Comparison of ENCODE assay signal across 8 cellular contexts in the genomic region with DNA sequence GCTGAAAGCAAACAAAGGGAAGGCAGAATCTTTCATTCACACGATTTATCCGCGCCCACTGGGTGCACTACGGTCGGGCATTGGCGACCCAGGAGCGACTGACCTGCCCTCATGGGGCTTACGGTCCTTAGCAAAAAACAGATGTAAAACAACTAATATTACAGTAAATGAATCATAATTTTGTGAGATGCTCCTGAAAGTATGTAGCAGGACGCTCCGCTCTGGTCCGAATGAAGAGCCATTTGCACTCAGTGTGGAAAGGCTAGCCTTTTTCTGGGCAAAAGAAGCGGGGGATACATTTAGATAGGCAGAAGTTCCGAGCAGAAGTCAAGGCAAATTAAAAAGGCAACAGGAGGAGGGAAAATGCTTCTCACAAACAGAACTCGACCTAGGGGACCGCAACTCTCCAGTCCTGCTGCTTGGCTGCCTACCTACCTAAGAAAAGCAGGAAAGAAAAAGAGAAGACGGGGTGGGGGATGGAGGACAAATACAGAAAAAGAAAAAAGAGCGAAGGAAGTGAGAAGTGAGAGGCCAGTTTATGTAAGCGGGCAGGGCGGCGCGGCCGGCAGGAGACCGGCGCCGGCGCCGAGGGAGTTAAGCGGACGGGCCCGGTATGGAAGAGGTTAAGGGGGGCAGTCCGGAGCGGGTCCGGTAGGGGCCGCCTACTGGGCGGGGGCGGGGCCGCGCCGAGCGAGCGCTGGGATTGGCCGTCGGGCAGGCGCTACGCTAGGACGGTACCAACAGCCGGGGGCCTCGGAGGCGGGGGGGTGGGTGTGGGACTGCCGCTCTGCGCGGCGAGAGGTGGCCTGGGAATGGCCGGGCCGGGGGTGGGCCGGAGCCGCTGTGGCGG. TPM values are rescaled to one million over a fixed set of nuclear protein-coding genes. Genes with fewer than 3 reads are reported as not detected.
DNase-seq lines count a peak whose midpoint lies in the region; ATAC-seq and TF ChIP-seq lines count a peak whose summit lies in the region.

A gene with protein sequence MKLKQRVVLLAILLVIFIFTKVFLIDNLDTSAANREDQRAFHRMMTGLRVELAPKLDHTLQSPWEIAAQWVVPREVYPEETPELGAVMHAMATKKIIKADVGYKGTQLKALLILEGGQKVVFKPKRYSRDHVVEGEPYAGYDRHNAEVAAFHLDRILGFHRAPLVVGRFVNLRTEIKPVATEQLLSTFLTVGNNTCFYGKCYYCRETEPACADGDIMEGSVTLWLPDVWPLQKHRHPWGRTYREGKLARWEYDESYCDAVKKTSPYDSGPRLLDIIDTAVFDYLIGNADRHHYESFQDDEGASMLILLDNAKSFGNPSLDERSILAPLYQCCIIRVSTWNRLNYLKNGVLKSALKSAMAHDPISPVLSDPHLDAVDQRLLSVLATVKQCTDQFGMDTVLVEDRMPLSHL (plus strand): TSS at position 770 of the 850 bp plus-strand sequence. CDS start 17,954 bp downstream, outside the sequence.

- peak within 1 kb of the TSS; percentile 77 for H2AFZ ChIP-seq in fibroblast of lung (ENCODE audit: low read length)

- H3K4me3 Mint-ChIP-seq in activated T-helper 2 cell treated with anti-CD3 and anti-CD28 coated beads, Interferon-gamma antibody, Interleukin-2, Interleukin-4, amounts not matched to agents 10 μg/mL and 5 μg/mL and 100 μg/mL, durations not matched to agents 14 hours and 24 hours and 36 hours (ENCODE audit: low read depth), result peak within 1 kb of the TSS; percentile 93
- peak within 1 kb of the TSS; percentile 87 to 98 (median 91) for H3K4me3 Mint-ChIP-seq in naive thymus-derived CD4-positive, alpha-beta T cell
- H3K4me3 Mint-ChIP-seq in stimulated activated effector memory CD8-positive, alpha-beta T cell treated with anti-CD3 and anti-CD28 coated beads, Interleukin-12 subunit alpha, Interleukin-12 subunit beta, amount 100 ng/mL, for 72 hours, result peak within 1 kb of the TSS; percentile 82

- peak within 1 kb of the TSS; percentile 94 for H3K9ac ChIP-seq in fibroblast of lung (ENCODE audit: insufficient read depth, low read length)

- peak within 1 kb of the TSS; percentile 84 for H3K4me2 ChIP-seq in fibroblast of lung (ENCODE audit: extremely low read depth, insufficient read depth, low read length)

- H3K9me3 Mint-ChIP-seq in activated T-helper 2 cell treated with anti-CD3 and anti-CD28 coated beads, Interferon-gamma antibody, Interleukin-2, Interleukin-4, amounts not matched to agents 10 μg/mL and 5 μg/mL and 100 μg/mL, durations not matched to agents 14 hours and 24 hours and 36 hours, result no peaks in the 10 kb centered on the region
- H3K9me3 Mint-ChIP-seq in naive thymus-derived CD4-positive, alpha-beta T cell, result no peaks in the 10 kb centered on the region
- no peaks in the 10 kb centered on the region for H3K9me3 Mint-ChIP-seq in stimulated activated effector memory CD8-positive, alpha-beta T cell treated with anti-CD3 and anti-CD28 coated beads, Interleukin-12 subunit alpha, Interleukin-12 subunit beta, amount 100 ng/mL, for 72 hours

- no peaks in the 10 kb centered on the region for H4K20me1 ChIP-seq in fibroblast of lung (ENCODE audit: control insufficient read depth, extremely low read depth, insufficient read depth, low read length)

- peaks cover 15% of the 10 kb centered on the region for H3K27me3 Mint-ChIP-seq in activated T-helper 2 cell treated with anti-CD3 and anti-CD28 coated beads, Interferon-gamma antibody, Interleukin-2, Interleukin-4, amounts not matched to agents 10 μg/mL and 5 μg/mL and 100 μg/mL, durations not matched to agents 14 hours and 24 hours and 36 hours (ENCODE audit: low read depth)
- H3K27me3 Mint-ChIP-seq in naive thymus-derived CD4-positive, alpha-beta T cell, result peaks cover 0 to 31% (median 0%) of the 10 kb centered on the region in 5 donors

- peaks cover 32% of the 10 kb centered on the region for H3K4me1 Mint-ChIP-seq in activated T-helper 2 cell treated with anti-CD3 and anti-CD28 coated beads, Interferon-gamma antibody, Interleukin-2, Interleukin-4, amounts not matched to agents 10 μg/mL and 5 μg/mL and 100 μg/mL, durations not matched to agents 14 hours and 24 hours and 36 hours (ENCODE audit: low read depth)
- peaks cover 35 to 60% (median 50%) of the 10 kb centered on the region in 7 donors for H3K4me1 Mint-ChIP-seq in naive thymus-derived CD4-positive, alpha-beta T cell
- peaks cover 52% of the 10 kb centered on the region for H3K4me1 Mint-ChIP-seq in stimulated activated effector memory CD8-positive, alpha-beta T cell treated with anti-CD3 and anti-CD28 coated beads, Interleukin-12 subunit alpha, Interleukin-12 subunit beta, amount 100 ng/mL, for 72 hours

- peaks cover 35% of the 10 kb centered on the region for H3K79me2 ChIP-seq in fibroblast of lung (ENCODE audit: control insufficient read depth, insufficient read depth, low read length)

- peak; percentile 74 for DNase-seq in DMS79 treated with DMSO at 0.1 percent for 48 hours (lab: John Stamatoyannopoulos, UW)
- DNase-seq in GOT3 (lab: John Stamatoyannopoulos, UW), result peak; percentile 65
- DNase-seq in LHCN-M2 (ENCODE audit: low read depth), result peak; percentile 92
- DNase-seq in RWPE2 (ENCODE audit: low spot score), result peak; percentile 89
- peak; percentile 84 for DNase-seq in activated T-helper 2 cell treated with anti-CD3 and anti-CD28 coated beads, Interferon-gamma antibody, Interleukin-2, Interleukin-4, amounts not matched to agents 10 μg/mL and 5 μg/mL and 100 μg/mL, durations not matched to agents 14 hours and 24 hours and 36 hours (ENCODE audit: low spot score)
- peak; percentile 91 to 93 for DNase-seq in fibroblast of lung (ENCODE audit: low read depth in 2 of 2)
- peak; percentile 80 to 89 (median 86) for DNase-seq in naive thymus-derived CD4-positive, alpha-beta T cell
- DNase-seq in stimulated activated effector memory CD8-positive, alpha-beta T cell treated with anti-CD3 and anti-CD28 coated beads, Interleukin-12 subunit alpha, Interleukin-12 subunit beta, amount 100 ng/mL, for 72 hours (ENCODE audit: low spot score in 2 of 2), result peak; percentile 74 to 89

- peaks cover 2% of the 10 kb centered on the region for H3K36me3 Mint-ChIP-seq in activated T-helper 2 cell treated with anti-CD3 and anti-CD28 coated beads, Interferon-gamma antibody, Interleukin-2, Interleukin-4, amounts not matched to agents 10 μg/mL and 5 μg/mL and 100 μg/mL, durations not matched to agents 14 hours and 24 hours and 36 hours (ENCODE audit: low read depth)
- peaks cover 0 to 3% (median 0%) of the 10 kb centered on the region in 5 donors for H3K36me3 Mint-ChIP-seq in naive thymus-derived CD4-positive, alpha-beta T cell
- H3K36me3 Mint-ChIP-seq in stimulated activated effector memory CD8-positive, alpha-beta T cell treated with anti-CD3 and anti-CD28 coated beads, Interleukin-12 subunit alpha, Interleukin-12 subunit beta, amount 100 ng/mL, for 72 hours, result peaks cover 5% of the 10 kb centered on the region

- H3K9me3 ChIP-seq in RWPE2 (ENCODE audit: severe bottlenecking) (no peaks in the 10 kb centered on the region), fibroblast of lung (ENCODE audit: control insufficient read depth, insufficient read depth, low read depth, low read length) (no peaks in the 10 kb centered on the region)
- H3K9me3 ChIP-seq in naive thymus-derived CD4-positive, alpha-beta T cell (ENCODE audit: control insufficient read depth in 2 of 3, low read length in 3 of 3), result no peaks in the 10 kb centered on the region

- POLR2A ChIA-PET in naive thymus-derived CD4-positive, alpha-beta T cell (lab: Charles Lee), result no interaction called here

- CTCF ChIA-PET in naive thymus-derived CD4-positive, alpha-beta T cell (lab: Charles Lee), result no interaction called here

- H3K27ac Mint-ChIP-seq in activated T-helper 2 cell treated with anti-CD3 and anti-CD28 coated beads, Interferon-gamma antibody, Interleukin-2, Interleukin-4, amounts not matched to agents 10 μg/mL and 5 μg/mL and 100 μg/mL, durations not matched to agents 14 hours and 24 hours and 36 hours, result peak within 1 kb of the TSS; percentile 84
- H3K27ac Mint-ChIP-seq in naive thymus-derived CD4-positive, alpha-beta T cell, result peak within 1 kb of the TSS; percentile 86 to 92 (median 89)
- peak within 1 kb of the TSS; percentile 89 for H3K27ac Mint-ChIP-seq in stimulated activated effector memory CD8-positive, alpha-beta T cell treated with anti-CD3 and anti-CD28 coated beads, Interleukin-12 subunit alpha, Interleukin-12 subunit beta, amount 100 ng/mL, for 72 hours

- H3K27ac ChIP-seq in RWPE2 (ENCODE audit: poor library complexity, severe bottlenecking) (peak within 1 kb of the TSS; percentile 73), fibroblast of lung (ENCODE audit: insufficient read depth, low read length) (peak within 1 kb of the TSS; percentile 78)
- peak within 1 kb of the TSS; percentile 84 for H3K27ac ChIP-seq in naive thymus-derived CD4-positive, alpha-beta T cell (ENCODE audit: low read depth, low read length)

- no peaks in the 10 kb centered on the region for H3K27me3 ChIP-seq in RWPE2 (ENCODE audit: insufficient read depth, poor library complexity, severe bottlenecking)
- H3K27me3 ChIP-seq in fibroblast of lung (ENCODE audit: control insufficient read depth, insufficient read depth, low read length), result no peaks in the 10 kb centered on the region
- no peaks in the 10 kb centered on the region for H3K27me3 ChIP-seq in naive thymus-derived CD4-positive, alpha-beta T cell (ENCODE audit: control insufficient read depth in 2 of 2, insufficient read depth in 2 of 2, low read length in 2 of 2)

- peak; percentile 88 for ATAC-seq in RWPE2 (ENCODE audit: low read depth)
- peak; percentile 95 for ATAC-seq in naive thymus-derived CD4-positive, alpha-beta T cell
- peak; percentile 91 for ATAC-seq in stimulated activated effector memory CD8-positive, alpha-beta T cell treated with anti-CD3 and anti-CD28 coated beads, Interleukin-12 subunit alpha, Interleukin-12 subunit beta, amount 100 ng/mL, for 72 hours

- H3K36me3 ChIP-seq in RWPE2 (ENCODE audit: low read depth), result no peaks in the 10 kb centered on the region
- no peaks in the 10 kb centered on the region for H3K36me3 ChIP-seq in fibroblast of lung (ENCODE audit: control insufficient read depth, insufficient read depth, low read length)
- peaks cover 0 to 5% (median 0%) of the 10 kb centered on the region in 3 experiments for H3K36me3 ChIP-seq in naive thymus-derived CD4-positive, alpha-beta T cell (ENCODE audit: control insufficient read depth in 2 of 3, insufficient read depth in 3 of 3, low read length in 3 of 3)

- H3K4me3 ChIP-seq in RWPE2 (ENCODE audit: severe bottlenecking) (peak within 1 kb of the TSS; percentile 94), fibroblast of lung (replicated peaks in 1 of 4; ENCODE audit: control extremely low read depth in 1 of 4, insufficient read depth in 1 of 4, low read depth in 3 of 4, low read length in 4 of 4) (peak within 1 kb of the TSS; percentile 66 to 98 (median 78))
- peak within 1 kb of the TSS; percentile 71 for H3K4me3 ChIP-seq in naive thymus-derived CD4-positive, alpha-beta T cell (ENCODE audit: low read length)

- intact Hi-C loops in activated T-helper 2 cell treated with anti-CD3 and anti-CD28 coated beads, Interferon-gamma antibody, Interleukin-2, Interleukin-4, amounts not matched to agents 10 μg/mL and 5 μg/mL and 100 μg/mL, durations not matched to agents 14 hours and 24 hours and 36 hours (cut with micrococcal nuclease), result loop anchor here (1.0 to 5.0 kb wide), 3 partner anchors 56 to 267 kb away; a partner anchor contains a TSS
- intact Hi-C loops in naive thymus-derived CD4-positive, alpha-beta T cell (cut with micrococcal nuclease), result loop anchor here (1.0 to 10.0 kb wide), 12 partner anchors 23 to 1129 kb away; a partner anchor contains a TSS

- H3K4me1 ChIP-seq in RWPE2 (ENCODE audit: insufficient read depth, poor library complexity, severe bottlenecking) (peaks cover 6% of the 10 kb centered on the region), fibroblast of lung (ENCODE audit: control insufficient read depth, extremely low read depth, insufficient read depth, low read length) (no peaks in the 10 kb centered on the region)
- H3K4me1 ChIP-seq in naive thymus-derived CD4-positive, alpha-beta T cell (ENCODE audit: control insufficient read depth in 2 of 2, insufficient read depth in 2 of 2, low read length in 2 of 2), result peaks cover 10 to 17% of the 10 kb centered on the region in 2 donors

- TF ChIP-seq CTCF in RWPE2 (IDR thresholded peaks at IDR 0.05; ENCODE audit: poor library complexity, severe bottlenecking), result no peak
- no peak for TF ChIP-seq CTCF in fibroblast of lung (conservative IDR thresholded peaks at IDR 0.05 in 1 of 2, IDR thresholded peaks at IDR 0.05 in 1 of 2; ENCODE audit: low read depth in 1 of 2, low read length in 2 of 2)

RNA-seq across cellular contexts. Expression of the gene that starts here (rescaled TPM):
- total RNA-seq in LHCN-M2 (2014; rRNA removed), result 34.8 and 37.0 TPM in 2 replicates
- polyA plus RNA-seq in LHCN-M2 (2012), result 13.7 TPM
- total RNA-seq in activated T-helper 2 cell treated with anti-CD3 and anti-CD28 coated beads, Interferon-gamma antibody, Interleukin-2, Interleukin-4, amounts not matched to agents 10 μg/mL and 5 μg/mL and 100 μg/mL, durations not matched to agents 14 hours and 24 hours and 36 hours, result 38.1 and 39.7 TPM in 2 replicates
- 32.9 and 45.2 TPM in 2 replicates for total RNA-seq in fibroblast of lung
- polyA plus RNA-seq in fibroblast of lung, result 32.0 and 42.1 TPM in 2 replicates
- polyA plus RNA-seq in fibroblast of lung (2012), result 20.9 and 28.5 TPM in 2 replicates
- 41.8 and 44.1 TPM in 2 replicates for polyA minus RNA-seq in fibroblast of lung (ENCODE audit: low replicate concordance)
- 10 to 100 TPM; 14.3 to 27.9 (median 25.2) TPM for total RNA-seq in naive thymus-derived CD4-positive, alpha-beta T cell
- polyA plus RNA-seq in naive thymus-derived CD4-positive, alpha-beta T cell, result 10 to 100 TPM in 1 of 2 donors, 1 to 10 TPM in 1; 4.6 to 10.1 TPM

Comparison
In these comparisons a context has a peak if more than half of its experiments do, and no peak if none do; other contexts are left out.
1. Peak in every context shown above with its lines: DNase-seq, ATAC-seq, H3K4me3 ChIP-seq and H3K27ac ChIP-seq.